ENCODE assay signal across 8 cellular contexts in the genomic region with DNA sequence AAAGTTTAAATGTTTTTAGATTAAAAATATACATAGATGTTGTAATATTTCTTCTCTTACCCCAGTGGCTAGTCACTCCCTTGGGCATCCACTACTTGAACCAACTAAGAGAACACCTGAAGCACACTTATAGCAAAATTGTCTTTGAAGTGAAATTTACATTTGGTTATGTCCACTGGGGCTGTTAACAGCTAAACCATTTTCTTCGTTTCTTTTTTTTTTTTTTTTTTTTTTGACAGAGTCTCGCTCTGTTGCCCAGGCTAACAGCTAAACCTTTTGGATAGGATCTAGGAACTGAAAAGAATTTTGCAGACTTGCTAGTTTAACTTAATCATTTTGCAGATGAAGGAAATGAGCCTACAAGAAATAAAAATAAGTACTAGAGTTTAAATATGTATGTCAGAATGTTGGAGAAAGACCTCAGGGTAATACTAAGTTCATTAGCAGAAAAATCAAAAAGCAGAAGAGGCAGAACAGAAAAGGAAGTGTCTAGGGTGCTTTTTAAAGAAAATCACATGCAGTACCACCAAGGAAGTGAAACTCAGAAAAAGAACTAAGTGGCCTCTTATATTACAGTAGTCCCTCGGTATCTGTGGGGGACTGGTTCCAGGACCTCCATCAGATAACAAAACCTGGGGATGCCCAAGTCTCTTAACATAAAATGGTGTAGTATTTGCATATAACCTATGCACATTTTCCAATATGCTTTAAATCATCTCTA. TPM values are rescaled to one million over a fixed set of nuclear protein-coding genes. Genes with fewer than 3 reads are reported as not detected.
DNase-seq lines count a peak whose midpoint lies in the region; ATAC-seq and TF ChIP-seq lines count a peak whose summit lies in the region.

No MANE protein-coding gene starts in this region.

- H3K9me3 Mint-ChIP-seq in activated naive CD4-positive, alpha-beta T cell treated with anti-CD3 and anti-CD28 coated beads, Interleukin-2, amount 10 ng/mL, durations not matched to agents 7 days and 5 days = no peaks in the 10 kb centered on the region

- H3K27me3 ChIP-seq in spleen (replicated peaks in 1 of 7) = no peaks in the 10 kb centered on the region
- no peaks in the 10 kb centered on the region for H3K27me3 ChIP-seq in breast epithelium

- no peak for DNase-seq in activated naive CD4-positive, alpha-beta T cell treated with anti-CD3 and anti-CD28 coated beads, Interleukin-2, amount 10 ng/mL, durations not matched to agents 7 days and 5 days
- no peak for DNase-seq in activated naive CD4-positive, alpha-beta T cell treated with Interleukin-2 at 50 U/mL for 16 hours
- DNase-seq in NOMO-1 (lab: John Stamatoyannopoulos, UW; ENCODE audit: unreplicated experiment in 2 of 2) (peak; percentile 76 to 90), spleen (no peak), NCI-H2227 (lab: John Stamatoyannopoulos, UW; ENCODE audit: unreplicated experiment) (no peak), breast epithelium (ENCODE audit: low spot score in 2 of 2) (no peak)
- no peak for DNase-seq in activated naive CD4-positive, alpha-beta T cell treated with anti-CD3 and anti-CD28 coated beads, Interleukin-2, amount 50 U/mL, for 16 hours

- WGBS in spleen, 5 donors = 43 to 56% (median 51%) methylated on average over 3 of the region's 3 CpGs

- H3K4me3 Mint-ChIP-seq in activated naive CD4-positive, alpha-beta T cell treated with anti-CD3 and anti-CD28 coated beads, Interleukin-2, amount 10 ng/mL, durations not matched to agents 7 days and 5 days = no peak overlapping the region

- ATAC-seq in HG02763 (IDR thresholded peaks at IDR 0.05; ENCODE audit: unreplicated experiment) = peak; percentile 82

- H3K4me3 ChIP-seq in spleen (peak overlapping the region in 1 of 8 donors; percentile 13), breast epithelium (no peak overlapping the region)

- H3K36me3 ChIP-seq in spleen = peaks cover 0 to 86% (median 45%) of the 10 kb centered on the region in 6 donors
- H3K36me3 ChIP-seq in breast epithelium = no peaks in the 10 kb centered on the region

- H3K4me1 ChIP-seq in spleen = peaks cover 12 to 100% (median 63%) of the 10 kb centered on the region in 6 donors
- H3K4me1 ChIP-seq in breast epithelium = no peaks in the 10 kb centered on the region

- peaks cover 61% of the 10 kb centered on the region for H3K36me3 Mint-ChIP-seq in activated naive CD4-positive, alpha-beta T cell treated with anti-CD3 and anti-CD28 coated beads, Interleukin-2, amount 10 ng/mL, durations not matched to agents 7 days and 5 days

- peak overlapping the region; percentile 39 for H3K27ac Mint-ChIP-seq in activated naive CD4-positive, alpha-beta T cell treated with anti-CD3 and anti-CD28 coated beads, Interleukin-2, amount 10 ng/mL, durations not matched to agents 7 days and 5 days

- H3K27ac ChIP-seq in spleen (peak overlapping the region; percentile 58 to 84 (median 71)), breast epithelium (no peak overlapping the region)

- H3K4me1 Mint-ChIP-seq in activated naive CD4-positive, alpha-beta T cell treated with anti-CD3 and anti-CD28 coated beads, Interleukin-2, amount 10 ng/mL, durations not matched to agents 7 days and 5 days = peaks cover 19% of the 10 kb centered on the region

- CTCF ChIA-PET in activated naive CD4-positive, alpha-beta T cell treated with anti-CD3 and anti-CD28 coated beads, Interleukin-2, amount 10 ng/mL, durations not matched to agents 7 days and 5 days (lab: Charles Lee) = interaction anchor here (0.7 kb wide), 1 partner anchor 168 kb away, joined by 3 read pairs; no protein-coding TSS in a partner anchor

- intact Hi-C loops in spleen (cut with DNase I; ENCODE audit: low total_unique reads) (no loop called here), breast epithelium (cut with DNase I; ENCODE audit: low total_unique reads) (no loop called here)

- no peaks in the 10 kb centered on the region for H3K27me3 Mint-ChIP-seq in activated naive CD4-positive, alpha-beta T cell treated with anti-CD3 and anti-CD28 coated beads, Interleukin-2, amount 10 ng/mL, durations not matched to agents 7 days and 5 days

- peak in 1 of 3 donors; percentile 12 for TF ChIP-seq POLR2A in spleen (IDR thresholded peaks at IDR 0.05)
- TF ChIP-seq POLR2A in breast epithelium (IDR thresholded peaks at IDR 0.05) = no peak

- TF ChIP-seq CTCF in spleen (IDR thresholded peaks at IDR 0.05 in 8 of 11, conservative IDR thresholded peaks at IDR 0.05 in 3 of 11) (no peak), breast epithelium (IDR thresholded peaks at IDR 0.05) (no peak)

- H3K9me3 ChIP-seq in spleen (no peaks in the 10 kb centered on the region), breast epithelium (no peaks in the 10 kb centered on the region)

RNA-seq across cellular contexts. Expression of a gene that starts 11.8 kb away (rescaled TPM):
- total RNA-seq in spleen = 100 to 1,000 TPM in 3 of 7 donors, 10 to 100 TPM in 4; 64.0 to 188 (median 81.0) TPM
- 100 to 1,000 TPM in 2 of 3 donors, 10 to 100 TPM in 1; 90.5 to 130 (median 105) TPM for polyA plus RNA-seq in spleen
- total RNA-seq in breast epithelium = 100 to 1,000 TPM in 1 of 3 donors, 10 to 100 TPM in 2; 51.5 to 122 (median 74.5) TPM

RNA-seq across cellular contexts. Expression of a gene that starts 11.9 kb away (rescaled TPM):
- 100 to 1,000 TPM in 4 of 7 donors, 10 to 100 TPM in 3; 90.9 to 140 (median 105) TPM for total RNA-seq in spleen
- polyA plus RNA-seq in spleen = 10 to 100 TPM; 61.1 to 69.2 (median 65.4) TPM
- 10 to 100 TPM; 49.8 to 67.7 (median 62.5) TPM for total RNA-seq in breast epithelium

Comparison
In these comparisons a context has a peak if more than half of its experiments do, and no peak if none do; other contexts are left out.
1. DNase-seq: peak in NOMO-1 (2 of 2); none in activated naive CD4-positive, alpha-beta T cell treated with anti-CD3 and anti-CD28 coated beads, Interleukin-2, amount 10 ng/mL, durations not matched to agents 7 days and 5 days (single experiment), activated naive CD4-positive, alpha-beta T cell treated with Interleukin-2 at 50 U/mL for 16 hours (single experiment), spleen (single experiment), NCI-H2227 (single experiment), breast epithelium (0 of 2) and activated naive CD4-positive, alpha-beta T cell treated with anti-CD3 and anti-CD28 coated beads, Interleukin-2, amount 50 U/mL, for 16 hours (single experiment).
2. H3K27ac ChIP-seq: peak in spleen (8 of 8); none in breast epithelium (0 of 2).